ENCODE assay signal across 1 cellular context in the genomic region with DNA sequence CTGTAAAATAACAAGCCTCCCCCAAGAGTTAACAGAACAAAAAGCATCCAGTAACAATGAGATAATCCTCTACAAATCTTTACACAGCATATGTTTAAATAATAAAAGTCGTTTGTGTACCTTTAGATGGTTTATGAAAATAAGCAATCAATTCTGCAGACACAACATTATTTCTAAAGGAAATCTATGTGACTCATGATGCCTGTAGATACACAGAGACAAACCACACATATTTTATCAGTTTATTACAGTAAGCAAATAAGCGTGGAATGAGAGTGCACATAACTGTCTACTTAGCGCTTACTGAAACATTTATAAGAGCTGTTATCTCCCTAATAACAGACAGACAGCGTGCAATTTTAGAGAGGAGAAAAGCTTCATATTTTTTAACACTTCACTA.
TF ChIP-seq lines count a peak whose summit lies in the region.

No MANE protein-coding gene starts in this region.

TF ChIP-seq in HEK293T, 16 proteins besides CTCF, POLR2A, EP300 and RAD21 (continued from another document):
- TF ChIP-seq ARNT (IDR thresholded peaks at IDR 0.05) = 0 out of 2 replicates have a peak, but pooled peaks have one; percentile 22
